ENCODE assay signal across 1 cellular context in genomic region chr3:129599607-129600006, GRCh38.
TF ChIP-seq lines count a peak whose summit lies in the region.

No MANE protein-coding gene starts in this region.

TF ChIP-seq in K562, 482 proteins besides CTCF, POLR2A, EP300 and RAD21 (continued from another document and continues in another):
- TF ChIP-seq, protein P1, sequence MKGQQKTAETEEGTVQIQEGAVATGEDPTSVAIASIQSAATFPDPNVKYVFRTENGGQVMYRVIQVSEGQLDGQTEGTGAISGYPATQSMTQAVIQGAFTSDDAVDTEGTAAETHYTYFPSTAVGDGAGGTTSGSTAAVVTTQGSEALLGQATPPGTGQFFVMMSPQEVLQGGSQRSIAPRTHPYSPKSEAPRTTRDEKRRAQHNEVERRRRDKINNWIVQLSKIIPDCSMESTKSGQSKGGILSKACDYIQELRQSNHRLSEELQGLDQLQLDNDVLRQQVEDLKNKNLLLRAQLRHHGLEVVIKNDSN (CRISPR knock-in tag; IDR thresholded peaks at IDR 0.05) = 0 out of 2 replicates have a peak, but pooled peaks have one; percentile 22
- TF ChIP-seq CREB1 (IDR thresholded peaks at IDR 0.05) (no peak), CREB1 (CRISPR knock-in tag; IDR thresholded peaks at IDR 0.05) (peak; percentile 55; the same call in 1 of the 2 replicates), NFATC3 (IDR thresholded peaks at IDR 0.05) (no peak), VEZF1 (CRISPR knock-in tag; IDR thresholded peaks at IDR 0.05) (peak; percentile 55), PURB (CRISPR knock-in tag; IDR thresholded peaks at IDR 0.05; ENCODE audit: low read depth) (no peak), TAL1 (IDR thresholded peaks at IDR 0.05) (peak; percentile 29; the same call in 1 of the 2 replicates), ETV1 (tag; conservative IDR thresholded peaks at IDR 0.05; ENCODE audit: low read depth) (0 out of 2 replicates have a peak, but pooled peaks have one; percentile 9), KDM1A (IDR thresholded peaks at IDR 0.05) (peak in 1 of 2 experiments; percentile 11; a peak in 2 of 4 replicates), FOXA3 (CRISPR knock-in tag; conservative IDR thresholded peaks at IDR 0.05 in 1 of 2, IDR thresholded peaks at IDR 0.05 in 1 of 2) (0 out of 4 replicates have a peak, but pooled peaks of 1 of the 2 experiments have one; percentile 59), TCF3 (CRISPR knock-in tag; IDR thresholded peaks at IDR 0.05) (peak; percentile 57), SMARCA4 (IDR thresholded peaks at IDR 0.05) (0 out of 2 replicates have a peak, but pooled peaks have one; percentile 0), ARID1B (IDR thresholded peaks at IDR 0.05) (peak; percentile 64), JUNB (CRISPR knock-in tag; conservative IDR thresholded peaks at IDR 0.05) (no peak), SMAD4 (CRISPR knock-in tag; conservative IDR thresholded peaks at IDR 0.05) (peak; percentile 60; the same call in 1 of the 2 replicates), MYC (IDR thresholded peaks at IDR 0.05; ENCODE audit: low read depth, low read length) (0 out of 2 replicates have a peak, but pooled peaks have one; percentile 29), MYC (CRISPR knock-in tag; IDR thresholded peaks at IDR 0.05; ENCODE audit: borderline replicate concordance, low read depth) (no peak), RBM25 (IDR thresholded peaks at IDR 0.05; ENCODE audit: low read depth, low read length, severe bottlenecking) (peak; percentile 18), CREM (IDR thresholded peaks at IDR 0.05; ENCODE audit: low read depth) (peak; percentile 48), XRCC3 (IDR thresholded peaks at IDR 0.05) (no peak), HLTF (IDR thresholded peaks at IDR 0.05) (no peak), CBFA2T3 (IDR thresholded peaks at IDR 0.05) (peak; percentile 82), JUN (IDR thresholded peaks at IDR 0.05; ENCODE audit: borderline replicate concordance, low read depth, low read length) (no peak), JUN (CRISPR knock-in tag; IDR thresholded peaks at IDR 0.05; ENCODE audit: borderline replicate concordance) (0 out of 2 replicates have a peak, but pooled peaks have one; percentile 82), DPF2 (IDR thresholded peaks at IDR 0.05) (peak; percentile 48; the same call in 1 of the 2 replicates), ZFX (CRISPR knock-in tag; IDR thresholded peaks at IDR 0.05) (peak; percentile 69), HDAC1 (IDR thresholded peaks at IDR 0.05) (0 out of 4 replicates have a peak, but pooled peaks of 1 of the 2 experiments have one; percentile 32), CBFA2T2 (conservative IDR thresholded peaks at IDR 0.05) (peak; percentile 65), MCM7 (IDR thresholded peaks at IDR 0.05) (no peak), ZNF41 (CRISPR knock-in tag; conservative IDR thresholded peaks at IDR 0.05) (no peak), BCOR (IDR thresholded peaks at IDR 0.05) (peak; percentile 71), KDM2B (CRISPR knock-in tag; IDR thresholded peaks at IDR 0.05) (no peak), KDM4B (IDR thresholded peaks at IDR 0.05; ENCODE audit: borderline replicate concordance in 2 of 2, low read depth in 1 of 2) (0 out of 4 replicates have a peak, but pooled peaks of 1 of the 2 experiments have one; percentile 60), ZBTB7A (IDR thresholded peaks at IDR 0.05; ENCODE audit: borderline replicate concordance, control insufficient read depth, low read depth, low read length) (peak; percentile 63; the same call in 1 of the 2 replicates), SMARCE1 (IDR thresholded peaks at IDR 0.05) (peak; percentile 38; the same call in 1 of the 2 replicates), CBX5 (IDR thresholded peaks at IDR 0.05; ENCODE audit: borderline replicate concordance, low read depth) (no peak), MNT (conservative IDR thresholded peaks at IDR 0.05) (peak in 1 of 2 experiments; percentile 42; a peak in 1 of 4 replicates), CTBP1 (IDR thresholded peaks at IDR 0.05; ENCODE audit: borderline replicate concordance) (peak; percentile 52; the same call in 1 of the 2 replicates), TRIM24 (IDR thresholded peaks at IDR 0.05) (0 out of 4 replicates have a peak, but pooled peaks of 1 of the 2 experiments have one; percentile 29), EP400 (IDR thresholded peaks at IDR 0.05) (peak; percentile 32; the same call in 1 of the 2 replicates), RBBP5 (IDR thresholded peaks at IDR 0.05; ENCODE audit: borderline replicate concordance, insufficient read depth, low read length, poor library complexity, severe bottlenecking) (no peak), ZBTB12 (CRISPR knock-in tag; IDR thresholded peaks at IDR 0.05) (0 out of 2 replicates have a peak, but pooled peaks have one; percentile 31), NFE2 (IDR thresholded peaks at IDR 0.05; ENCODE audit: low read depth) (peak; percentile 48; the same call in 1 of the 2 replicates), ZNF75A (CRISPR knock-in tag; IDR thresholded peaks at IDR 0.05) (no peak), NRF1 (conservative IDR thresholded peaks at IDR 0.05 in 1 of 2, IDR thresholded peaks at IDR 0.05 in 1 of 2) (0 out of 4 replicates have a peak, but pooled peaks of 1 of the 2 experiments have one; percentile 31), ZBTB5 (IDR thresholded peaks at IDR 0.05) (no peak), FOSL1 (tag; conservative IDR thresholded peaks at IDR 0.05) (peak; percentile 75), ATF3 (IDR thresholded peaks at IDR 0.05) (peak; percentile 56), ATF3 (CRISPR knock-in tag; conservative IDR thresholded peaks at IDR 0.05) (no peak)
- TF ChIP-seq, protein P2, sequence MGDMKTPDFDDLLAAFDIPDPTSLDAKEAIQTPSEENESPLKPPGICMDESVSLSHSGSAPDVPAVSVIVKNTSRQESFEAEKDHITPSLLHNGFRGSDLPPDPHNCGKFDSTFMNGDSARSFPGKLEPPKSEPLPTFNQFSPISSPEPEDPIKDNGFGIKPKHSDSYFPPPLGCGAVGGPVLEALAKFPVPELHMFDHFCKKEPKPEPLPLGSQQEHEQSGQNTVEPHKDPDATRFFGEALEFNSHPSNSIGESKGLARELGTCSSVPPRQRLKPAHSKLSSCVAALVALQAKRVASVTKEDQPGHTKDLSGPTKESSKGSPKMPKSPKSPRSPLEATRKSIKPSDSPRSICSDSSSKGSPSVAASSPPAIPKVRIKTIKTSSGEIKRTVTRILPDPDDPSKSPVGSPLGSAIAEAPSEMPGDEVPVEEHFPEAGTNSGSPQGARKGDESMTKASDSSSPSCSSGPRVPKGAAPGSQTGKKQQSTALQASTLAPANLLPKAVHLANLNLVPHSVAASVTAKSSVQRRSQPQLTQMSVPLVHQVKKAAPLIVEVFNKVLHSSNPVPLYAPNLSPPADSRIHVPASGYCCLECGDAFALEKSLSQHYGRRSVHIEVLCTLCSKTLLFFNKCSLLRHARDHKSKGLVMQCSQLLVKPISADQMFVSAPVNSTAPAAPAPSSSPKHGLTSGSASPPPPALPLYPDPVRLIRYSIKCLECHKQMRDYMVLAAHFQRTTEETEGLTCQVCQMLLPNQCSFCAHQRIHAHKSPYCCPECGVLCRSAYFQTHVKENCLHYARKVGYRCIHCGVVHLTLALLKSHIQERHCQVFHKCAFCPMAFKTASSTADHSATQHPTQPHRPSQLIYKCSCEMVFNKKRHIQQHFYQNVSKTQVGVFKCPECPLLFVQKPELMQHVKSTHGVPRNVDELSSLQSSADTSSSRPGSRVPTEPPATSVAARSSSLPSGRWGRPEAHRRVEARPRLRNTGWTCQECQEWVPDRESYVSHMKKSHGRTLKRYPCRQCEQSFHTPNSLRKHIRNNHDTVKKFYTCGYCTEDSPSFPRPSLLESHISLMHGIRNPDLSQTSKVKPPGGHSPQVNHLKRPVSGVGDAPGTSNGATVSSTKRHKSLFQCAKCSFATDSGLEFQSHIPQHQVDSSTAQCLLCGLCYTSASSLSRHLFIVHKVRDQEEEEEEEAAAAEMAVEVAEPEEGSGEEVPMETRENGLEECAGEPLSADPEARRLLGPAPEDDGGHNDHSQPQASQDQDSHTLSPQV (IDR thresholded peaks at IDR 0.05) = peak; percentile 65; the same call in 1 of the 2 replicates
- TF ChIP-seq, protein P3, sequence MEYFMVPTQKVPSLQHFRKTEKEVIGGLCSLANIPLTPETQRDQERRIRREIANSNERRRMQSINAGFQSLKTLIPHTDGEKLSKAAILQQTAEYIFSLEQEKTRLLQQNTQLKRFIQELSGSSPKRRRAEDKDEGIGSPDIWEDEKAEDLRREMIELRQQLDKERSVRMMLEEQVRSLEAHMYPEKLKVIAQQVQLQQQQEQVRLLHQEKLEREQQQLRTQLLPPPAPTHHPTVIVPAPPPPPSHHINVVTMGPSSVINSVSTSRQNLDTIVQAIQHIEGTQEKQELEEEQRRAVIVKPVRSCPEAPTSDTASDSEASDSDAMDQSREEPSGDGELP (CRISPR knock-in tag; IDR thresholded peaks at IDR 0.05; ENCODE audit: borderline replicate concordance) = peak; percentile 23; the same call in 1 of the 2 replicates
- TF ChIP-seq, protein P4, sequence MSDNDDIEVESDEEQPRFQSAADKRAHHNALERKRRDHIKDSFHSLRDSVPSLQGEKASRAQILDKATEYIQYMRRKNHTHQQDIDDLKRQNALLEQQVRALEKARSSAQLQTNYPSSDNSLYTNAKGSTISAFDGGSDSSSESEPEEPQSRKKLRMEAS (CRISPR knock-in tag; IDR thresholded peaks at IDR 0.05) = peak; percentile 62
